Comparison of ENCODE assay signal across 9 cellular contexts in genomic region chr9:137129089-137129455, GRCh38. TPM values are rescaled to one million over a fixed set of nuclear protein-coding genes. Genes with fewer than 3 reads are reported as not detected.
DNase-seq lines count a peak whose midpoint lies in the region; ATAC-seq and TF ChIP-seq lines count a peak whose summit lies in the region.
"Had no signal": no experiment of that assay in that cellular context is flagged by ENCODE, and none has a peak within 500 bp of the region (broad histone marks: within the 10 kb centered on the region; RNA-seq: fewer than 3 reads in every experiment).

No MANE protein-coding gene starts in this region.

- peak in 1 of 5 donors; percentile 15 for DNase-seq in CD4-positive, alpha-beta memory T cell
- DNase-seq in RWPE2 (ENCODE audit: low spot score) (no peak), esophagus muscularis mucosa (ENCODE audit: extremely low spot score) (no peak), activated gamma-delta T cell treated with Interleukin-2 at 50 U/mL for 16 hours (no peak)
- no peak for DNase-seq in effector CD8-positive, alpha-beta T cell (lab: John Stamatoyannopoulos, UW)

- WGBS in esophagus muscularis mucosa: 15% methylated on average over 15 of the region's 26 CpGs

- H3K4me3 ChIP-seq in CD4-positive, alpha-beta memory T cell (ENCODE audit: low read length in 2 of 2): peak overlapping the region in 1 of 2 donors; percentile 84
- H3K4me3 ChIP-seq in RWPE2 (ENCODE audit: severe bottlenecking) (peak overlapping the region; percentile 55), esophagus muscularis mucosa (peak overlapping the region; percentile 63 to 73 (median 67)), neuron (ENCODE audit: low read length) (peak overlapping the region; percentile 86)

- peak overlapping the region; percentile 23 for H2AFZ ChIP-seq in neuron (ENCODE audit: low read depth, low read length)

- H3K9me3 ChIP-seq in CD4-positive, alpha-beta memory T cell (ENCODE audit: control insufficient read depth in 1 of 2, low read length in 2 of 2): no peaks in the 10 kb centered on the region
- H3K9me3 ChIP-seq in RWPE2 (ENCODE audit: severe bottlenecking) (no peaks in the 10 kb centered on the region), esophagus muscularis mucosa (peaks cover 0 to 14% (median 6%) of the 10 kb centered on the region in 4 donors), neuron (ENCODE audit: low read length) (no peaks in the 10 kb centered on the region)

- peak overlapping the region; percentile 84 to 97 (median 94) for H3K4me3 Mint-ChIP-seq in CD4-positive, alpha-beta memory T cell

- intact Hi-C loops in CD4-positive, alpha-beta memory T cell (cut with micrococcal nuclease): loop anchor here (1.0 to 2.0 kb wide), 4 partner anchors 42 to 94 kb away; partner anchors contain the start of genes ANAPC2, MAN1B1, RNF208 and SSNA1
- intact Hi-C loops in esophagus muscularis mucosa (cut with DNase I): no loop called here

- peaks cover 23 to 35% (median 30%) of the 10 kb centered on the region in 4 donors for H3K4me1 Mint-ChIP-seq in CD4-positive, alpha-beta memory T cell

- peaks cover 2% of the 10 kb centered on the region in 2 donors for H3K27me3 Mint-ChIP-seq in CD4-positive, alpha-beta memory T cell

- ATAC-seq in GM21825 (IDR thresholded peaks at IDR 0.05; ENCODE audit: unreplicated experiment) (peak; percentile 6), RWPE2 (ENCODE audit: low read depth) (no peak), GM21367 (IDR thresholded peaks at IDR 0.05; ENCODE audit: unreplicated experiment) (no peak)

- H3K36me3 ChIP-seq in CD4-positive, alpha-beta memory T cell (ENCODE audit: insufficient read depth, low read length): no peaks in the 10 kb centered on the region
- H3K36me3 ChIP-seq in RWPE2 (ENCODE audit: low read depth) (no peaks in the 10 kb centered on the region), esophagus muscularis mucosa (no peaks in the 10 kb centered on the region), neuron (ENCODE audit: insufficient read depth, low read length) (no peaks in the 10 kb centered on the region)

- no peak for TF ChIP-seq EP300 in esophagus muscularis mucosa (IDR thresholded peaks at IDR 0.05)

- TF ChIP-seq CTCF in RWPE2 (IDR thresholded peaks at IDR 0.05; ENCODE audit: poor library complexity, severe bottlenecking) (no peak), esophagus muscularis mucosa (IDR thresholded peaks at IDR 0.05) (no peak)

- peaks cover 0 to 10% (median 3%) of the 10 kb centered on the region in 8 donors for H3K9me3 Mint-ChIP-seq in CD4-positive, alpha-beta memory T cell

- POLR2A ChIA-PET in CD4-positive, alpha-beta memory T cell (lab: Charles Lee; ENCODE audit: partially characterized antibody): interaction anchor here (0.7 to 3.3 kb wide), 22 partner anchors 11 to 338 kb away, joined by 3 to 37 read pairs (median 5); partner anchors contain the start of genes ANAPC2, DPP7, MAN1B1 and NDOR1

- peak overlapping the region; percentile 80 for H3K27ac ChIP-seq in CD4-positive, alpha-beta memory T cell (ENCODE audit: low read depth, low read length)
- H3K27ac ChIP-seq in RWPE2 (ENCODE audit: poor library complexity, severe bottlenecking) (peak overlapping the region; percentile 65), esophagus muscularis mucosa (replicated peaks in 1 of 4) (peak overlapping the region; percentile 54 to 76 (median 62))

- no peaks in the 10 kb centered on the region for H3K27me3 ChIP-seq in CD4-positive, alpha-beta memory T cell (ENCODE audit: insufficient read depth, low read length)
- H3K27me3 ChIP-seq in RWPE2 (ENCODE audit: insufficient read depth, poor library complexity, severe bottlenecking): no peaks in the 10 kb centered on the region
- peaks cover 0 to 39% (median 5%) of the 10 kb centered on the region in 4 donors for H3K27me3 ChIP-seq in esophagus muscularis mucosa
- no peaks in the 10 kb centered on the region for H3K27me3 ChIP-seq in neuron (ENCODE audit: insufficient read depth, low read length)

- H3K27ac Mint-ChIP-seq in CD4-positive, alpha-beta memory T cell: peak overlapping the region; percentile 92 to 99 (median 96)

- CTCF ChIA-PET in CD4-positive, alpha-beta memory T cell (lab: Charles Lee; ENCODE audit: partially characterized antibody): interaction anchor here (1.0 to 2.8 kb wide), 10 partner anchors 8 to 113 kb away, joined by 3 to 9 read pairs (median 4); partner anchors contain the start of genes GRIN1, MAN1B1 and RNF224

- peaks cover 31% of the 10 kb centered on the region for H3K4me1 ChIP-seq in CD4-positive, alpha-beta memory T cell (ENCODE audit: insufficient read depth, low read length)
- no peaks in the 10 kb centered on the region for H3K4me1 ChIP-seq in RWPE2 (ENCODE audit: insufficient read depth, poor library complexity, severe bottlenecking)
- peaks cover 17 to 38% (median 32%) of the 10 kb centered on the region in 4 donors for H3K4me1 ChIP-seq in esophagus muscularis mucosa
- peaks cover 12% of the 10 kb centered on the region for H3K4me1 ChIP-seq in neuron (ENCODE audit: insufficient read depth, low read length)

- peaks cover 0 to 6% of the 10 kb centered on the region in 2 donors for H3K36me3 Mint-ChIP-seq in CD4-positive, alpha-beta memory T cell

- no peak for TF ChIP-seq POLR2A in esophagus muscularis mucosa (IDR thresholded peaks at IDR 0.05; ENCODE audit: low read depth)

RNA-seq across cellular contexts. Expression of gene GRIN1, which starts 9.9 kb away (rescaled TPM):
- total RNA-seq in CD4-positive, alpha-beta memory T cell: not detected
- polyA plus RNA-seq in CD4-positive, alpha-beta memory T cell: not detected
- total RNA-seq in esophagus muscularis mucosa: under 1 TPM in 3 of 4 donors, not detected in 1; 0.11 to 0.50 (median 0.19) TPM
- total RNA-seq: HT1080 had no signal

RNA-seq across cellular contexts. Expression of gene DPP7, which starts 14.5 kb away (rescaled TPM):
- total RNA-seq in CD4-positive, alpha-beta memory T cell: 100 to 1,000 TPM; 357 to 362 TPM
- 100 to 1,000 TPM; 135 to 206 TPM for polyA plus RNA-seq in CD4-positive, alpha-beta memory T cell
- 100 to 1,000 TPM in 2 of 4 donors, 10 to 100 TPM in 2; 90.1 to 121 (median 104) TPM for total RNA-seq in esophagus muscularis mucosa

RNA-seq across cellular contexts. Expression of gene LRRC26, which starts 40.8 kb away (rescaled TPM):
- total RNA-seq in CD4-positive, alpha-beta memory T cell: not detected
- polyA plus RNA-seq in CD4-positive, alpha-beta memory T cell: not detected
- not detected for total RNA-seq in esophagus muscularis mucosa
- total RNA-seq: HT1080 had no signal

RNA-seq across cellular contexts. Expression of gene MAN1B1, which starts 42.3 kb away (rescaled TPM):
- 10 to 100 TPM; 63.3 to 71.0 TPM for total RNA-seq in CD4-positive, alpha-beta memory T cell
- 10 to 100 TPM; 35.4 to 37.5 TPM for polyA plus RNA-seq in CD4-positive, alpha-beta memory T cell
- 10 to 100 TPM; 22.4 to 36.6 (median 27.0) TPM for total RNA-seq in esophagus muscularis mucosa

RNA-seq across cellular contexts. Expression of gene TMEM210, which starts 42.8 kb away (rescaled TPM):
- not detected for total RNA-seq in CD4-positive, alpha-beta memory T cell
- polyA plus RNA-seq in CD4-positive, alpha-beta memory T cell: not detected
- total RNA-seq in esophagus muscularis mucosa: not detected
- total RNA-seq: HT1080 had no signal
